1 cellular context compared by ENCODE assay signal in the genomic region with DNA sequence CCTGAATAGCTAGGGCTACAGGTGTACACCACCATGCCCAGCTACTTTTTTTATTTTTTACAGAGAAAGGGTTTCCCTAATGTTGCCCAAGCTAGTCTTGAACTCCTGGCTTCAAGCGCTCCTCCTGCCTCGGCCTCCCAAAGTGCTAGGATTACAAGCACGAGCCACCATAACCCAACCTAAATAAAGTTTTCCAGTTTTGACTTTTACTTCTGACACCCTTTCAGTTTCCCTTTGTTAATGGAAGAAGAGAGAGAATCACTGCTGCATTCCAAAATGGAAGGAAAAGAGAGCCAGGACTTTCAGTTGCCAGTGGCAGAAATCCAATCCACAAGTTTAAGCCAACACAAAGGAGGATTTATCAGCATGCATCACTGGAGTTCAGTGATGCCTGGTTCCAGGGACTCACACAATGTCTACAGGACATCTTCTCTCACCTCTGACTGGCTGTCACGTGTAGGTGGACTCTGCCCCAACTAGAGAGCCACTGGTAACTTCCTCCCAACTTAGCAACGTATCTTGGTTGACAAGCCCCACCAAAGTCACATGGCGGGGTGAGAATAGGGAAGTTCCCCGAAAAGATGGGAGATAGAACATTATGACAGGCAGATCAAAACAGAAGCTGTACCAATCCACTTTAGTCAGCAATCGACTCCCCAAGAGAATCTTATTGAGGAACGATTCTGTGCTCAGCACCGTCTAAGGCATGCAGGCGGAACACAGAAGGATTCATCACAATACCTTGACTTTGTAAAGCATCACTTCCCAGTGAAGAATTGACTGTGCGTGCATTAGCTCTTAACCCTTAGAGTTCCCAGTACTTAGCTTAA.
A peak's percentile ranks its signal among the peaks of the same experiment; 100 is the strongest.
TF ChIP-seq lines count a peak whose summit lies in the region.

No MANE protein-coding gene starts in this region.

TF ChIP-seq in K562, 482 proteins besides CTCF, POLR2A, EP300 and RAD21 (continued from another document):
- TF ChIP-seq, protein P1, sequence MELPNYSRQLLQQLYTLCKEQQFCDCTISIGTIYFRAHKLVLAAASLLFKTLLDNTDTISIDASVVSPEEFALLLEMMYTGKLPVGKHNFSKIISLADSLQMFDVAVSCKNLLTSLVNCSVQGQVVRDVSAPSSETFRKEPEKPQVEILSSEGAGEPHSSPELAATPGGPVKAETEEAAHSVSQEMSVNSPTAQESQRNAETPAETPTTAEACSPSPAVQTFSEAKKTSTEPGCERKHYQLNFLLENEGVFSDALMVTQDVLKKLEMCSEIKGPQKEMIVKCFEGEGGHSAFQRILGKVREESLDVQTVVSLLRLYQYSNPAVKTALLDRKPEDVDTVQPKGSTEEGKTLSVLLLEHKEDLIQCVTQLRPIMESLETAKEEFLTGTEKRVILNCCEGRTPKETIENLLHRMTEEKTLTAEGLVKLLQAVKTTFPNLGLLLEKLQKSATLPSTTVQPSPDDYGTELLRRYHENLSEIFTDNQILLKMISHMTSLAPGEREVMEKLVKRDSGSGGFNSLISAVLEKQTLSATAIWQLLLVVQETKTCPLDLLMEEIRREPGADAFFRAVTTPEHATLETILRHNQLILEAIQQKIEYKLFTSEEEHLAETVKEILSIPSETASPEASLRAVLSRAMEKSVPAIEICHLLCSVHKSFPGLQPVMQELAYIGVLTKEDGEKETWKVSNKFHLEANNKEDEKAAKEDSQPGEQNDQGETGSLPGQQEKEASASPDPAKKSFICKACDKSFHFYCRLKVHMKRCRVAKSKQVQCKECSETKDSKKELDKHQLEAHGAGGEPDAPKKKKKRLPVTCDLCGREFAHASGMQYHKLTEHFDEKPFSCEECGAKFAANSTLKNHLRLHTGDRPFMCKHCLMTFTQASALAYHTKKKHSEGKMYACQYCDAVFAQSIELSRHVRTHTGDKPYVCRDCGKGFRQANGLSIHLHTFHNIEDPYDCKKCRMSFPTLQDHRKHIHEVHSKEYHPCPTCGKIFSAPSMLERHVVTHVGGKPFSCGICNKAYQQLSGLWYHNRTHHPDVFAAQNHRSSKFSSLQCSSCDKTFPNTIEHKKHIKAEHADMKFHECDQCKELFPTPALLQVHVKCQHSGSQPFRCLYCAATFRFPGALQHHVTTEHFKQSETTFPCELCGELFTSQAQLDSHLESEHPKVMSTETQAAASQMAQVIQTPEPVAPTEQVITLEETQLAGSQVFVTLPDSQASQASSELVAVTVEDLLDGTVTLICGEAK (IDR thresholded peaks at IDR 0.05) = 0 out of 2 replicates have a peak, but pooled peaks have one; percentile 29
- TF ChIP-seq, protein P1 (CRISPR knock-in tag; IDR thresholded peaks at IDR 0.05) = no peak
- TF ChIP-seq THRAP3 (IDR thresholded peaks at IDR 0.05; ENCODE audit: borderline replicate concordance) (no peak), MTF1 (CRISPR knock-in tag; IDR thresholded peaks at IDR 0.05; ENCODE audit: borderline replicate concordance) (no peak), MTA3 (IDR thresholded peaks at IDR 0.05; ENCODE audit: borderline replicate concordance) (no peak)
